22 cellular contexts compared by ENCODE assay signal in genomic region chr11:115154355-115154736, GRCh38.
"Had no signal": no experiment of that assay in that cellular context is flagged by ENCODE, and none has a peak within 500 bp of the region (broad histone marks: within the 10 kb centered on the region; RNA-seq: fewer than 3 reads in every experiment).

No MANE protein-coding gene starts in this region.

- DNase-seq: Kasumi-1, MM.1S, NCI-H1105, NCI-H1417, NCI-H1436 treated with DMSO at 0.1 percent for 48 hours, NCI-H1694, NCI-H187 treated with DMSO at 0.1 percent for 48 hours, NCI-H2029 treated with DMSO at 0.1 percent for 48 hours, NCI-H2171 treated with DMSO at 0.1 percent for 48 hours, NCI-H345, NCI-H446 treated with DMSO at 0.1 percent for 48 hours, NCI-H510A treated with DMSO at 0.1 percent for 48 hours, NCI-H526, Right ventricle myocardium superior, RPMI8226, SIG-M5 had no signal

- H3K36me3 ChIP-seq: SJSA1 had no signal

- H3K27ac Mint-ChIP-seq: IgD-negative memory B cell had no signal

- H3K4me2 ChIP-seq: KMS-11 had no signal

- FAIRE-seq: K562, RCC 7860 had no signal

- H3K9me3 ChIP-seq: SJSA1 had no signal

- ATAC-seq: K562 had no signal

- H3K9ac ChIP-seq: KMS-11 had no signal

- H3K27me3 ChIP-seq: SJSA1 had no signal

- H3K4me3 ChIP-seq: K562, SJSA1, SK-N-MC had no signal

- H3K4me1 Mint-ChIP-seq: IgD-negative memory B cell had no signal

- H3K4me1 ChIP-seq: SJSA1 had no signal

- H3K4me3 Mint-ChIP-seq: IgD-negative memory B cell had no signal

- H3K27ac ChIP-seq: KMS-11, SJSA1, SK-N-MC had no signal
